ENCODE assay signal across 18 cellular contexts in the genomic region with DNA sequence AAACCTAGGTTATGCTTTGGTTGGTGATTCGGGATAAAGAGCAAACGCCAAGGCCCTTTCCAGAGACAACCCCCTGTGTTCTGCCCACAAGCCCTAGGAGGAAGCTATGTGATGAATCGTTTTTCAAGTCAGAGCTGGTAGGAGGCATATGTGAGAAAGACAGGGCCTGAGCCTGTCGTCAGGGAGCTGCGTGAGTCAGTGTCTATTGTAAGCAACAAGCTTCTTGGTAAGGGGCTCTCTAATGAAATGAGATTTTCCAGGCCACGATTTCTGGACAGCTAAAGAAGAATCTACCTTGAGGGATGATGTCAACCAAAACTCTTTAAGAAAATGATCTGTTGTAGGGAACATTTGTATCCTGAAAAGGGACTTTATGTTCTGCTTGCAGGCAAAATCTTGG.
DNase-seq lines count a peak whose midpoint lies in the region; ATAC-seq, FAIRE-seq and TF ChIP-seq lines count a peak whose summit lies in the region.
"Had no signal": no experiment of that assay in that cellular context is flagged by ENCODE, and none has a peak within 500 bp of the region (broad histone marks: within the 10 kb centered on the region; RNA-seq: fewer than 3 reads in every experiment).

No MANE protein-coding gene starts in this region.

- H3K27ac ChIP-seq in keratinocyte (ENCODE audit: control insufficient read depth, insufficient read depth, low read length) = no peak overlapping the region
- H3K27ac ChIP-seq: uterus had no signal

- peaks cover 7% of the 10 kb centered on the region for H3K4me1 ChIP-seq in keratinocyte (ENCODE audit: control insufficient read depth, extremely low read depth, insufficient read depth, low read length)
- H3K4me1 ChIP-seq: left lung, uterus had no signal

- H3K79me2 ChIP-seq in keratinocyte (ENCODE audit: control insufficient read depth, insufficient read depth, low read length) = no peaks in the 10 kb centered on the region

- no peaks in the 10 kb centered on the region for H4K20me1 ChIP-seq in keratinocyte (ENCODE audit: control insufficient read depth, extremely low read depth, insufficient read depth, low read length)

- H3K4me1 Mint-ChIP-seq in HFFc6 (ENCODE audit: low read depth) = peaks cover 29% of the 10 kb centered on the region

- DNase-seq in HFFc6 (no peak), astrocyte of the hippocampus (ENCODE audit: low read depth, low spot score) (peak; percentile 37), keratinocyte (ENCODE audit: low read depth, low spot score) (no peak), renal cortical epithelial cell (ENCODE audit: low read depth) (peak; percentile 67)
- no peak for DNase-seq in activated CD8-positive, alpha-beta memory T cell treated with anti-CD3 and anti-CD28 coated beads for 24 hours
- DNase-seq: activated CD8-positive, alpha-beta memory T cell treated with anti-CD3 and anti-CD28 coated beads, Interleukin-2, amount 50 U/mL, for 48 hours; activated naive CD4-positive, alpha-beta T cell treated with anti-CD3 and anti-CD28 coated beads, Interleukin-2, amount 50 U/mL, for 16 hours; DMS153; glutamatergic neuron; left lung; NCI-H2081; nephron progenitor cell; sigmoid colon; uterus had no signal

- no peak overlapping the region for H2AFZ ChIP-seq in keratinocyte (ENCODE audit: control insufficient read depth, low read length)

- peak; percentile 67 for FAIRE-seq in keratinocyte (lab: Jason Lieb, UNC)

- H3K36me3 Mint-ChIP-seq in HFFc6 (ENCODE audit: low read depth) = no peaks in the 10 kb centered on the region

- no peak overlapping the region for H3K4me3 Mint-ChIP-seq in HFFc6
- H3K4me3 Mint-ChIP-seq: nephron progenitor cell; T-helper 1 cell treated with Interleukin-12 subunit alpha and Interleukin-12 subunit beta and Interleukin-4 antibody, amounts not matched to agents 30 μg/mL and 1 μg/mL, for 36 hours had no signal

- H3K9me1 ChIP-seq in keratinocyte (ENCODE audit: control insufficient read depth, extremely low read depth, insufficient read depth, low read length) = no peaks in the 10 kb centered on the region

- no peaks in the 10 kb centered on the region for H3K36me3 ChIP-seq in keratinocyte (ENCODE audit: control insufficient read depth in 2 of 2, extremely low read depth in 1 of 2, insufficient read depth in 2 of 2, low read length in 2 of 2)
- H3K36me3 ChIP-seq: left lung, sigmoid colon, uterus had no signal

- no peak overlapping the region for H3K9ac ChIP-seq in keratinocyte (ENCODE audit: control insufficient read depth, extremely low read depth, insufficient read depth, low read length)

- H3K4me3 ChIP-seq in keratinocyte (ENCODE audit: control insufficient read depth in 2 of 3, extremely low read depth in 1 of 3, insufficient read depth in 2 of 3, low read depth in 1 of 3, low read length in 3 of 3) = no peak overlapping the region
- H3K4me3 ChIP-seq: left lung, sigmoid colon, uterus had no signal

- H3K27me3 ChIP-seq in keratinocyte (ENCODE audit: control insufficient read depth, extremely low read depth, insufficient read depth, low read length) = no peaks in the 10 kb centered on the region
- H3K27me3 ChIP-seq: left lung, sigmoid colon, uterus had no signal

- TF ChIP-seq CTCF in HFFc6 (IDR thresholded peaks at IDR 0.05) = no peak
- TF ChIP-seq CTCF in keratinocyte (optimal IDR thresholded peaks at IDR 0.05 in 1 of 3, IDR thresholded peaks at IDR 0.05 in 1 of 3, conservative IDR thresholded peaks at IDR 0.05 in 1 of 3; ENCODE audit: extremely low read depth in 1 of 3, insufficient read depth in 2 of 3, low read length in 3 of 3) = no peak

- no peaks in the 10 kb centered on the region for H3K9me3 Mint-ChIP-seq in HFFc6
- H3K9me3 Mint-ChIP-seq: nephron progenitor cell; T-helper 1 cell treated with Interleukin-12 subunit alpha and Interleukin-12 subunit beta and Interleukin-4 antibody, amounts not matched to agents 30 μg/mL and 1 μg/mL, for 36 hours had no signal

- H3K9me3 ChIP-seq in keratinocyte (ENCODE audit: control insufficient read depth, low read depth, low read length) = no peaks in the 10 kb centered on the region
- H3K9me3 ChIP-seq: left lung, sigmoid colon, uterus had no signal

- H3K27ac Mint-ChIP-seq in HFFc6 = peak overlapping the region; percentile 82; the same call in 1 of the 2 replicates
- H3K27ac Mint-ChIP-seq: T-helper 1 cell treated with Interleukin-12 subunit alpha and Interleukin-12 subunit beta and Interleukin-4 antibody, amounts not matched to agents 30 μg/mL and 1 μg/mL, for 36 hours had no signal

- dilution Hi-C loops in keratinocyte (cut with MboI; ENCODE audit: extremely low pct_ligation_motif_present, low sequenced_read_pairs) = no loop called here

- ATAC-seq in HG02571 (IDR thresholded peaks at IDR 0.05; ENCODE audit: unreplicated experiment) = no peak
- ATAC-seq in GM21825 (IDR thresholded peaks at IDR 0.05; ENCODE audit: unreplicated experiment) = no peak
- no peak for ATAC-seq in GM18870 (IDR thresholded peaks at IDR 0.05; ENCODE audit: unreplicated experiment)

- no peak overlapping the region for H3K4me2 ChIP-seq in keratinocyte (ENCODE audit: control insufficient read depth, extremely low read depth, insufficient read depth, low read depth, low read length)

- H3K27me3 Mint-ChIP-seq in HFFc6 (ENCODE audit: insufficient read depth) = no peaks in the 10 kb centered on the region

Comparison
In these comparisons a context has a peak if more than half of its experiments do, and no peak if none do; other contexts are left out.
1. DNase-seq: peak in astrocyte of the hippocampus (single experiment) and renal cortical epithelial cell (single experiment); none in HFFc6 (single experiment), keratinocyte (single experiment) and activated CD8-positive, alpha-beta memory T cell treated with anti-CD3 and anti-CD28 coated beads for 24 hours (single experiment).